2 cellular contexts compared by ENCODE assay signal in the genomic region with DNA sequence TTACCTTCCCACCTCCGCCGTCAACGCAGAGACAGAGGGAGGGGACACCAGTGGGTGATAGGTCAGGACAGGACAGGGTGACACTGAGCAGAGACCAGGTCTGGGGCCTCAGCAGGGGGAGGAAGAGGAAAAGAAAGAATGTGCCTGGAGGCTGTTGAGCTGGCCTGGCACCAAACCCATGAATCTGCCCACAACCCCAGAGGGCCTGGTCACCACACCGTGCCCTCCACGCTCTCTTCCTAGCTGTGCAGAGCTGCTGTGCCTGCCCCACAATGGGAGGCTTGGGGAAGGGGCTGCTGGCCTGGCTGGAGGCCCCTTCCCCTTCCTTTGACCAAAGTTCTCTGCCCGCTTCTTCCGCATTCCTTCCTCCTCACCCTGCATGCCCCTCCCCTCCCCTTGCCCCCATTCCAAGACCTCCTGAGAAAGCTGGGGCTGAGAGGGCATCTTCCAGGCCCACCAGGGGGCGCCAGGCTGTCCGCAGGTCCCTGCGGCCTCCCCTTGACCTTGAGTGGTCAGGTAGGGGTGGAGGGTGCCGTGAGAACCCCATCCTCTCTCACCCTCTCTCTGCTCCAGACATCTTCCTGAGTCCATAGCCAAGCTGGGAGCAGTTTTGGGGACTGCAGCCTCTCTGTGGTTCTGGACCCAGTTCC.
TF ChIP-seq lines count a peak whose summit lies in the region.

No MANE protein-coding gene starts in this region.

TF ChIP-seq in HCT116, 20 proteins besides CTCF, POLR2A, EP300 and RAD21:
- TF ChIP-seq YY1 (IDR thresholded peaks at IDR 0.05; ENCODE audit: extremely low read depth, insufficient replicate concordance, low read depth, low read length), result no peak
- TF ChIP-seq EZH2phosphoT487 (IDR thresholded peaks at IDR 0.05; ENCODE audit: borderline replicate concordance), result no peak
- TF ChIP-seq ZNF274 (IDR thresholded peaks at IDR 0.05; ENCODE audit: low read depth, low read length), result no peak
- TF ChIP-seq SRF (IDR thresholded peaks at IDR 0.05; ENCODE audit: low read depth), result no peak
- no peak for TF ChIP-seq TCF7L2 (IDR thresholded peaks at IDR 0.05; ENCODE audit: borderline replicate concordance, extremely low read depth, insufficient read depth, insufficient read length)
- TF ChIP-seq CEBPB (IDR thresholded peaks at IDR 0.05; ENCODE audit: low read depth), result no peak
- no peak for TF ChIP-seq SP1 (IDR thresholded peaks at IDR 0.05; ENCODE audit: low read depth)
- TF ChIP-seq JUND (IDR thresholded peaks at IDR 0.05), result no peak

TF ChIP-seq in HepG2, 621 proteins besides CTCF, POLR2A, EP300 and RAD21:
- TF ChIP-seq AGO2 (optimal IDR thresholded peaks at IDR 0.05; ENCODE audit: low read depth, low read length) (no peak), STAG1 (CRISPR knock-in tag; IDR thresholded peaks at IDR 0.05) (peak; percentile 18), ZNF430 (CRISPR knock-in tag; IDR thresholded peaks at IDR 0.05) (no peak), SP5 (CRISPR knock-in tag; IDR thresholded peaks at IDR 0.05; ENCODE audit: borderline replicate concordance, low read depth) (no peak), GTF3A (CRISPR knock-in tag; conservative IDR thresholded peaks at IDR 0.05) (no peak), KLF15 (CRISPR knock-in tag; IDR thresholded peaks at IDR 0.05; ENCODE audit: borderline replicate concordance) (no peak), ZNF530 (CRISPR knock-in tag; IDR thresholded peaks at IDR 0.05; ENCODE audit: low read depth) (no peak), ZKSCAN5 (CRISPR knock-in tag; IDR thresholded peaks at IDR 0.05) (no peak), MYNN (CRISPR knock-in tag; IDR thresholded peaks at IDR 0.05; ENCODE audit: low read depth) (no peak), IKZF4 (CRISPR knock-in tag; IDR thresholded peaks at IDR 0.05; ENCODE audit: borderline replicate concordance, low read depth, not compliant biosample characterization) (no peak), PCBP1 (IDR thresholded peaks at IDR 0.05; ENCODE audit: borderline replicate concordance, low read depth, low read length) (0 out of 2 replicates have a peak, but pooled peaks have one; percentile 66), SMC3 (IDR thresholded peaks at IDR 0.05; ENCODE audit: low read length) (no peak), PITX1 (CRISPR knock-in tag; IDR thresholded peaks at IDR 0.05) (no peak), ZNF296 (CRISPR knock-in tag; conservative IDR thresholded peaks at IDR 0.05) (no peak), ZNF605 (CRISPR knock-in tag; IDR thresholded peaks at IDR 0.05) (no peak), SRSF9 (IDR thresholded peaks at IDR 0.05; ENCODE audit: borderline replicate concordance, insufficient read depth, low read depth, low read length, poor library complexity, severe bottlenecking) (no peak), MXI1 (IDR thresholded peaks at IDR 0.05; ENCODE audit: borderline replicate concordance, low read depth, low read length) (no peak), HCFC1 (IDR thresholded peaks at IDR 0.05; ENCODE audit: low read depth, low read length) (no peak)
TF ChIP-seq in HepG2: peak in this region for 2.
